ENCODE assay signal across 24 cellular contexts in genomic region chr14:37792124-37792523, GRCh38.
DNase-seq lines count a peak whose midpoint lies in the region; ATAC-seq, FAIRE-seq and TF ChIP-seq lines count a peak whose summit lies in the region.
"Had no signal": no experiment of that assay in that cellular context is flagged by ENCODE, and none has a peak within 500 bp of the region (broad histone marks: within the 10 kb centered on the region; RNA-seq: fewer than 3 reads in every experiment).

No MANE protein-coding gene starts in this region.

- H3K36me3 ChIP-seq in pancreas (no peaks in the 10 kb centered on the region), lower lobe of right lung (no peaks in the 10 kb centered on the region)
- H3K36me3 ChIP-seq: BLaER1 treated with 17β-estradiol and CSF1 and Interleukin-3, amounts not matched to agents 10 nM and 100 nM had no signal

- H3K27me3 ChIP-seq in pancreas (no peaks in the 10 kb centered on the region), lower lobe of right lung (ENCODE audit: low read depth) (no peaks in the 10 kb centered on the region)
- H3K27me3 ChIP-seq: BLaER1 treated with 17β-estradiol and CSF1 and Interleukin-3, amounts not matched to agents 10 nM and 100 nM had no signal

- H3K27ac ChIP-seq in pancreas: no peak overlapping the region
- no peak overlapping the region for H3K27ac ChIP-seq in lower lobe of right lung
- H3K27ac ChIP-seq: 22Rv1; A549; BLaER1 treated with 17β-estradiol and CSF1 and Interleukin-3, amounts not matched to agents 10 nM and 100 nM; C4-2B had no signal

- no peak overlapping the region for H3K4me3 ChIP-seq in pancreas
- H3K4me3 ChIP-seq in lower lobe of right lung: no peak overlapping the region
- H3K4me3 ChIP-seq: A549; BLaER1 treated with 17β-estradiol and CSF1 and Interleukin-3, amounts not matched to agents 10 nM and 100 nM; GM12878 had no signal

- WGBS in pancreas, 2 donors: 20 to 26% methylated on average over 4 of the region's 4 CpGs

- intact Hi-C loops in pancreas (cut with DNase I): no loop called here
- intact Hi-C loops in lower lobe of right lung (cut with DNase I): no loop called here

- DNase-seq in DMS53 (lab: John Stamatoyannopoulos, UW) (peak; percentile 20), DMS53 treated with DMSO at 0.1 percent for 48 hours (lab: John Stamatoyannopoulos, UW; ENCODE audit: unreplicated experiment) (no peak), NCI-H69 (lab: John Stamatoyannopoulos, UW) (peak; percentile 21), pancreas (no peak), DMS153 (lab: John Stamatoyannopoulos, UW) (no peak), lower lobe of right lung (no peak)
- DNase-seq in stimulated activated naive CD4-positive, alpha-beta T cell (lab: John Stamatoyannopoulos, UW): no peak
- DNase-seq: AML-193; Caco-2; Calu3; CD4-positive, alpha-beta T cell; CD8-positive, alpha-beta T cell; DMS79; DND-41; EL; GDM1 had no signal

- peaks cover 0 to 11% (median 7%) of the 10 kb centered on the region in 3 donors for H3K4me1 ChIP-seq in pancreas
- H3K4me1 ChIP-seq in lower lobe of right lung: no peaks in the 10 kb centered on the region
- H3K4me1 ChIP-seq: A549; BLaER1 treated with 17β-estradiol and CSF1 and Interleukin-3, amounts not matched to agents 10 nM and 100 nM had no signal

- ATAC-seq in pancreas (peak in 3 of 4 donors; percentile 46 to 53 (median 50)), lower lobe of right lung (no peak)
- ATAC-seq: A549; CD8-positive, alpha-beta T cell; GM12878 had no signal

- FAIRE-seq in pancreas (lab: Jason Lieb, UNC): no peak
- FAIRE-seq: A549, D721Med, GM12878, GM12892, GM18507 had no signal

- TF ChIP-seq CTCF in pancreas (IDR thresholded peaks at IDR 0.05) (no peak), lower lobe of right lung (IDR thresholded peaks at IDR 0.05) (no peak)

- H3K9me3 ChIP-seq in pancreas (no peaks in the 10 kb centered on the region), lower lobe of right lung (no peaks in the 10 kb centered on the region)
- H3K9me3 ChIP-seq: A549; BLaER1 treated with 17β-estradiol and CSF1 and Interleukin-3, amounts not matched to agents 10 nM and 100 nM; Caco-2 had no signal

Comparison
In these comparisons a context has a peak if more than half of its experiments do, and no peak if none do; other contexts are left out.
1. DNase-seq: peak in DMS53 (single experiment) and NCI-H69 (single experiment); none in DMS53 treated with DMSO at 0.1 percent for 48 hours (single experiment), pancreas (0 of 6), stimulated activated naive CD4-positive, alpha-beta T cell (0 of 6), DMS153 (single experiment) and lower lobe of right lung (single experiment).
2. ATAC-seq: peak in pancreas (3 of 4); none in lower lobe of right lung (0 of 2).